20 cellular contexts compared by ENCODE assay signal in the genomic region with DNA sequence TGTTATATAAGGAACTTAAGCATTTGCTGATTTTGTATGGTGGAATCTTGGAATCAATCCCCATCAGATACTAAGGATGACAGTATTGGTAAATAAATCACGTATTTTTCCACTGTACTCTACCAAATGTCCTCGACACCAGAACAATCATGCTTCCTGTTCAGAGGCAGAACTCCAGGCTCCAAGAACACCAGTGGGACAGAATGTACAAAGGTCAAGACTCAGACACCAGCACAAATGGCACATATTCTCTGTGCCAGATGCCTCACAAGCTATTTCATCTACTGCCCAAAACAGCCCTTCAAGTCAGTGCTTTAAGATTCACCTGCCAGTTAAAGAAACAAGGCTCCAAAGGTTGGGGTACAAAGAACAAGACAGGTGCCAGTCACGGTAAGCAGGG.
"Had no signal": no experiment of that assay in that cellular context is flagged by ENCODE, and none has a peak within 500 bp of the region (broad histone marks: within the 10 kb centered on the region; RNA-seq: fewer than 3 reads in every experiment).

No MANE protein-coding gene starts in this region.

- ATAC-seq: left cardiac atrium; naive thymus-derived CD4-positive, alpha-beta T cell; stimulated activated naive B cell treated with anti-CD40 and anti-IgM and Interleukin-4, amounts not matched to agents 10 μg/mL and 1 μg/mL and 100 μg/mL, for 72 hours had no signal

- H3K4me3 ChIP-seq: left lung, lung, ovary, right atrium auricular region, skin epidermis, suprapubic skin, thoracic aorta, tibial artery, upper lobe of right lung had no signal

- H3K9me3 ChIP-seq: left lung, ovary, right atrium auricular region, suprapubic skin, thoracic aorta, tibial artery, upper lobe of right lung had no signal

- H3K36me3 ChIP-seq: left lung, ovary, right atrium auricular region, suprapubic skin, thoracic aorta, tibial artery, upper lobe of right lung had no signal

- H3K4me1 ChIP-seq: left lung, right atrium auricular region, suprapubic skin, tibial artery, upper lobe of right lung had no signal

- DNase-seq: hippocampal formation; kidney glomerular epithelial cell; left cardiac atrium; left lung; mesendoderm; naive thymus-derived CD4-positive, alpha-beta T cell; ovary; stimulated activated CD4-positive, alpha-beta T cell treated with anti-CD3 and anti-CD28 coated beads, Interleukin-12 subunit alpha, Interleukin-12 subunit beta, amount 100 ng/mL, for 4 hours; stimulated activated CD4-positive, alpha-beta T cell treated with anti-CD3 and anti-CD28 coated beads, Interleukin-15, amount 100 ng/mL, for 24 hours; stimulated activated CD4-positive, alpha-beta T cell treated with anti-CD3 and anti-CD28 coated beads, Interleukin-2, amount 100 ng/mL, for 24 hours; stimulated activated CD4-positive, alpha-beta T cell treated with anti-CD3 and anti-CD28 coated beads, Interleukin-4, amount 100 ng/mL, for 1 hour; stimulated activated naive B cell treated with anti-CD40 and anti-IgM and Interleukin-4, amounts not matched to agents 10 μg/mL and 1 μg/mL and 100 μg/mL, for 72 hours; tibial artery; trophoblast cell; upper lobe of right lung had no signal

- H3K27ac ChIP-seq: left lung, ovary, right atrium auricular region, skin epidermis, suprapubic skin, thoracic aorta, tibial artery, upper lobe of right lung had no signal

- H3K27me3 ChIP-seq: left lung, ovary, right atrium auricular region, suprapubic skin, tibial artery, upper lobe of right lung had no signal
